Comparison of ENCODE assay signal across 22 cellular contexts in the genomic region with DNA sequence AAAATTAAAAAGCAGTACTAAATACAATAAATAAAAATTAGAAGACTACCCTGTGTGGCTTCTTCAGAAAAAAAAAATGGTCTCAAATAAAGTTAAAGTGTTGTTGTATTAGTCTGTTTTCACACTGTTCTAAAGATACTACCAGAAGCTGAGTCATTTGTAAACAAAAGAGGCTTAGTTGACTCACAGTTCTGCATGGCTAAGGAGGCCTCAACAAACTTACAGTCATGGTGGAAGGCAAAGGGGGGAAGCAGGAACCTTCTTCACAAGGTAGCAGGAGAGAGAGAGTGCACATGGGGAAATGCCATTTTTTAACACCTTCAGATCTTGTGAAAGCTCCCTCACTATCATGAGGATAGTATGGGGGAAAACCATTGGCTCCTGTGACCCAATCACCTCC.
DNase-seq lines count a peak whose midpoint lies in the region; ATAC-seq and FAIRE-seq lines count a peak whose summit lies in the region.
"Had no signal": no experiment of that assay in that cellular context is flagged by ENCODE, and none has a peak within 500 bp of the region (broad histone marks: within the 10 kb centered on the region; RNA-seq: fewer than 3 reads in every experiment).

No MANE protein-coding gene starts in this region.

- H3K27ac Mint-ChIP-seq in activated naive CD8-positive, alpha-beta T cell treated with anti-CD3 and anti-CD28 coated beads, Interleukin-2, amount 50 U/mL, for 24 hours, result peak overlapping the region; percentile 40
- H3K27ac Mint-ChIP-seq in activated naive CD8-positive, alpha-beta T cell treated with anti-CD3 and anti-CD28 coated beads for 36 hours, result no peak overlapping the region
- H3K27ac Mint-ChIP-seq: CD14-positive monocyte, T-helper 17 cell had no signal

- H3K4me1 Mint-ChIP-seq in activated naive CD8-positive, alpha-beta T cell treated with anti-CD3 and anti-CD28 coated beads, Interleukin-2, amount 50 U/mL, for 24 hours, result peaks cover 60% of the 10 kb centered on the region
- peaks cover 45% of the 10 kb centered on the region for H3K4me1 Mint-ChIP-seq in activated naive CD8-positive, alpha-beta T cell treated with anti-CD3 and anti-CD28 coated beads for 36 hours
- H3K4me1 Mint-ChIP-seq: CD14-positive monocyte, neural crest cell had no signal

- H3K27me3 Mint-ChIP-seq in activated naive CD8-positive, alpha-beta T cell treated with anti-CD3 and anti-CD28 coated beads, Interleukin-2, amount 50 U/mL, for 24 hours, result no peaks in the 10 kb centered on the region
- H3K27me3 Mint-ChIP-seq in activated naive CD8-positive, alpha-beta T cell treated with anti-CD3 and anti-CD28 coated beads for 36 hours, result no peaks in the 10 kb centered on the region
- H3K27me3 Mint-ChIP-seq: activated naive CD4-positive, alpha-beta T cell treated with anti-CD3 and anti-CD28 coated beads, Interleukin-2, amount 50 U/mL, for 24 hours; T-helper 17 cell had no signal

- no peak overlapping the region for H3K4me3 Mint-ChIP-seq in activated naive CD8-positive, alpha-beta T cell treated with anti-CD3 and anti-CD28 coated beads, Interleukin-2, amount 50 U/mL, for 24 hours
- no peak overlapping the region for H3K4me3 Mint-ChIP-seq in activated naive CD8-positive, alpha-beta T cell treated with anti-CD3 and anti-CD28 coated beads for 36 hours
- H3K4me3 Mint-ChIP-seq: activated naive CD4-positive, alpha-beta T cell treated with anti-CD3 and anti-CD28 coated beads, Interleukin-2, amount 50 U/mL, for 24 hours; CD14-positive monocyte; neural crest cell; T-helper 17 cell had no signal

- H3K36me3 Mint-ChIP-seq in activated naive CD8-positive, alpha-beta T cell treated with anti-CD3 and anti-CD28 coated beads, Interleukin-2, amount 50 U/mL, for 24 hours (ENCODE audit: low read depth), result peaks cover 50% of the 10 kb centered on the region
- peaks cover 75% of the 10 kb centered on the region for H3K36me3 Mint-ChIP-seq in activated naive CD8-positive, alpha-beta T cell treated with anti-CD3 and anti-CD28 coated beads for 36 hours
- H3K36me3 Mint-ChIP-seq: CD14-positive monocyte had no signal

- intact Hi-C loops in posterior vena cava (cut with DNase I), result no loop called here

- DNase-seq in activated naive CD8-positive, alpha-beta T cell treated with anti-CD3 and anti-CD28 coated beads, Interleukin-2, amount 50 U/mL, for 24 hours, result no peak
- no peak for DNase-seq in activated naive CD8-positive, alpha-beta T cell treated with anti-CD3 and anti-CD28 coated beads for 36 hours
- peak; percentile 17 for DNase-seq in NCI-H460 (ENCODE audit: extremely low read depth, low read depth)
- DNase-seq in dedifferentiated amniotic fluid mesenchymal stem cell (ENCODE audit: extremely low spot score), result peak; percentile 31
- DNase-seq in renal cortical epithelial cell (ENCODE audit: low read depth), result peak; percentile 13
- no peak for DNase-seq in posterior vena cava (ENCODE audit: low spot score)
- DNase-seq in NOMO-1 (lab: John Stamatoyannopoulos, UW; ENCODE audit: unreplicated experiment in 2 of 2), result no peak
- DNase-seq in urothelium cell line (ENCODE audit: low spot score), result no peak
- DNase-seq: activated CD8-positive, alpha-beta memory T cell treated with anti-CD3 and anti-CD28 coated beads, Interleukin-2, amount 50 U/mL, for 48 hours; IMR-90; islet precursor cell; lower lobe of right lung; NCI-H1105; NCI-H1930; NCI-H69; SK-N-SH; T-helper 17 cell had no signal

- no peak for FAIRE-seq in urothelium cell line (lab: Jason Lieb, UNC)

- H3K9me3 Mint-ChIP-seq in activated naive CD8-positive, alpha-beta T cell treated with anti-CD3 and anti-CD28 coated beads, Interleukin-2, amount 50 U/mL, for 24 hours, result peaks cover 55% of the 10 kb centered on the region
- H3K9me3 Mint-ChIP-seq in activated naive CD8-positive, alpha-beta T cell treated with anti-CD3 and anti-CD28 coated beads for 36 hours, result peaks cover 58% of the 10 kb centered on the region

- peak; percentile 44 for ATAC-seq in activated naive CD8-positive, alpha-beta T cell treated with anti-CD3 and anti-CD28 coated beads, Interleukin-2, amount 50 U/mL, for 24 hours
- ATAC-seq: gastroesophageal sphincter, lower lobe of right lung, sciatic nerve, T-helper 17 cell had no signal

Comparison
In these comparisons a context has a peak if more than half of its experiments do, and no peak if none do; other contexts are left out.
1. DNase-seq: peak in NCI-H460 (single experiment), dedifferentiated amniotic fluid mesenchymal stem cell (single experiment) and renal cortical epithelial cell (single experiment); none in activated naive CD8-positive, alpha-beta T cell treated with anti-CD3 and anti-CD28 coated beads, Interleukin-2, amount 50 U/mL, for 24 hours (single experiment), activated naive CD8-positive, alpha-beta T cell treated with anti-CD3 and anti-CD28 coated beads for 36 hours (single experiment), posterior vena cava (single experiment), NOMO-1 (0 of 2) and urothelium cell line (single experiment).